8 cellular contexts compared by ENCODE assay signal in genomic region chr16:80803341-80804060, GRCh38. TPM values are rescaled to one million over a fixed set of nuclear protein-coding genes. Genes with fewer than 3 reads are reported as not detected.
DNase-seq lines count a peak whose midpoint lies in the region; ATAC-seq and TF ChIP-seq lines count a peak whose summit lies in the region.

No MANE protein-coding gene starts in this region.

- ATAC-seq in HG02840 (IDR thresholded peaks at IDR 0.05; ENCODE audit: low FRiP score, unreplicated experiment) (peak; percentile 11), left colon (peak; percentile 30)

- H3K36me3 ChIP-seq in GM06990 (ENCODE audit: control insufficient read depth, insufficient read depth, low read length) (no peaks in the 10 kb centered on the region), WERI-Rb-1 (no peaks in the 10 kb centered on the region)

- H3K27ac Mint-ChIP-seq in MCF 10A (ENCODE audit: low read depth, unreplicated experiment), result peak overlapping the region; percentile 52

- POLR2A ChIA-PET in MCF 10A (lab: Yijun Ruan, JAX), result no interaction called here

- no peak overlapping the region for H3K27ac ChIP-seq in WERI-Rb-1

- intact Hi-C loops in MCF 10A (cut with micrococcal nuclease), result no loop called here
- intact Hi-C loops in left colon (cut with DNase I, micrococcal nuclease), result no loop called here

- no peaks in the 10 kb centered on the region for H3K27me3 Mint-ChIP-seq in MCF 10A (ENCODE audit: insufficient read depth, unreplicated experiment)

- no peaks in the 10 kb centered on the region; the same call in 1 of the 2 replicates for H3K27me3 ChIP-seq in GM06990 (replicated peaks; ENCODE audit: control insufficient read depth, insufficient read depth, low read length)
- peaks cover 16% of the 10 kb centered on the region for H3K27me3 ChIP-seq in WERI-Rb-1 (ENCODE audit: insufficient read depth, low read depth, severe bottlenecking)

- CTCF ChIA-PET in MCF 10A (lab: Yijun Ruan, JAX), result no interaction called here

- TF ChIP-seq CTCF in GM06990 (IDR thresholded peaks at IDR 0.05; ENCODE audit: insufficient read depth, low read length, poor library complexity, severe bottlenecking) (peak; percentile 82), MCF 10A (IDR thresholded peaks at IDR 0.05; ENCODE audit: unreplicated experiment) (peak; percentile 12), WERI-Rb-1 (IDR thresholded peaks at IDR 0.05; ENCODE audit: low read depth, low read length) (no peak)

- H3K4me3 Mint-ChIP-seq in MCF 10A (ENCODE audit: unreplicated experiment), result peak overlapping the region; percentile 74

- H3K9me3 Mint-ChIP-seq in MCF 10A (ENCODE audit: unreplicated experiment), result no peaks in the 10 kb centered on the region

- no peaks in the 10 kb centered on the region for H3K9me3 ChIP-seq in WERI-Rb-1 (ENCODE audit: severe bottlenecking)

- DNase-seq in GM06990 (ENCODE audit: extremely low read depth, insufficient read length), result no peak
- DNase-seq in T-helper 22 cell (ENCODE audit: low read depth), result peak; percentile 4
- no peak for DNase-seq in MCF 10A (ENCODE audit: unreplicated experiment)
- DNase-seq in left colon, result peak; percentile 36 to 41
- DNase-seq in stimulated activated CD8-positive, alpha-beta memory T cell treated with anti-CD3 and anti-CD28 coated beads, Interleukin-4, amount 100 ng/mL, for 48 hours, result peak; percentile 64
- no peak for DNase-seq in WERI-Rb-1
- no peak for DNase-seq in NCI-H1105 (lab: John Stamatoyannopoulos, UW)

- H3K4me1 Mint-ChIP-seq in MCF 10A (ENCODE audit: insufficient read depth, unreplicated experiment), result peaks cover 9% of the 10 kb centered on the region

- H3K4me3 ChIP-seq in GM06990 (replicated peaks; ENCODE audit: low read depth, low read length), result peak overlapping the region; percentile 77
- H3K4me3 ChIP-seq in WERI-Rb-1 (ENCODE audit: low read depth, low read length), result no peak overlapping the region

- H3K36me3 Mint-ChIP-seq in MCF 10A (ENCODE audit: insufficient read depth, unreplicated experiment), result no peaks in the 10 kb centered on the region

- no TSS peak for BruUV-seq in MCF 10A (replicated peaks; lab: Mats Ljungman, UMichigan)

RNA-seq across cellular contexts. Expression of gene CDYL2, which starts 0.9 kb away (rescaled TPM):
- total RNA-seq in MCF 10A (2022), result 7.1 and 7.4 TPM in 2 replicates
- total RNA-seq in left colon, result 1 to 10 TPM; 5.0 to 6.3 TPM

Comparison
In these comparisons a context has a peak if more than half of its experiments do, and no peak if none do; other contexts are left out.
1. DNase-seq: peak in T-helper 22 cell (single experiment), left colon (2 of 2) and stimulated activated CD8-positive, alpha-beta memory T cell treated with anti-CD3 and anti-CD28 coated beads, Interleukin-4, amount 100 ng/mL, for 48 hours (single experiment); none in GM06990 (single experiment), MCF 10A (single experiment), WERI-Rb-1 (single experiment) and NCI-H1105 (single experiment).